In genomic region chr18:35106845-35107148, GRCh38 we compare ENCODE assay signal across 23 cellular contexts.
A peak's percentile ranks its signal among the peaks of the same experiment; 100 is the strongest.
DNase-seq lines count a peak whose midpoint lies in the region; ATAC-seq and TF ChIP-seq lines count a peak whose summit lies in the region.
"Had no signal": no experiment of that assay in that cellular context is flagged by ENCODE, and none has a peak within 500 bp of the region (broad histone marks: within the 10 kb centered on the region; RNA-seq: fewer than 3 reads in every experiment).

No MANE protein-coding gene starts in this region.

- H3K9ac ChIP-seq in PC-3 (ENCODE audit: low read length) (no peak overlapping the region), neural cell (ENCODE audit: low read length) (no peak overlapping the region)

- TF ChIP-seq RAD21 in neural cell (conservative IDR thresholded peaks at IDR 0.05): no peak

- H3K4me1 Mint-ChIP-seq in activated T-cell treated with anti-CD3 and anti-CD28 coated beads, Interleukin-2, amount 50 U/mL, for 4 hours (ENCODE audit: low read depth): peaks cover 63% of the 10 kb centered on the region
- H3K4me1 Mint-ChIP-seq in brain: peaks cover 37% of the 10 kb centered on the region
- H3K4me1 Mint-ChIP-seq: neural crest cell had no signal

- intact Hi-C loops in PC-3 (cut with micrococcal nuclease): no loop called here
- intact Hi-C loops in sigmoid colon (cut with DNase I): no loop called here

- H3K9me3 Mint-ChIP-seq in activated T-cell treated with anti-CD3 and anti-CD28 coated beads, Interleukin-2, amount 50 U/mL, for 4 hours: no peaks in the 10 kb centered on the region
- peaks cover 5 to 38% (median 26%) of the 10 kb centered on the region in 5 experiments for H3K9me3 Mint-ChIP-seq in brain
- H3K9me3 Mint-ChIP-seq: dendritic cell treated with granulocyte-macrophage colony-stimulating factor and Interleukin-4, amounts not matched to agents 40 ng/mL and 50 ng/mL, for 4 days; IgD-negative memory B cell had no signal

- H3K9me2 ChIP-seq in PC-3 (replicated peaks; ENCODE audit: low read length) (no peaks in the 10 kb centered on the region), neural cell (ENCODE audit: insufficient read depth, low read length) (no peaks in the 10 kb centered on the region)

- H3K4me2 ChIP-seq in PC-3 (ENCODE audit: low read length) (no peak overlapping the region), neural cell (ENCODE audit: low read length) (peak overlapping the region; percentile 38)

- no peaks in the 10 kb centered on the region for H3K36me3 ChIP-seq in PC-3 (ENCODE audit: low read depth, low read length)
- H3K36me3 ChIP-seq in neural cell (ENCODE audit: insufficient read depth, low read length): no peaks in the 10 kb centered on the region
- peaks cover 0 to 9% (median 0%) of the 10 kb centered on the region in 4 donors for H3K36me3 ChIP-seq in sigmoid colon
- H3K36me3 ChIP-seq: WERI-Rb-1 had no signal

- ATAC-seq in activated T-cell treated with anti-CD3 and anti-CD28 coated beads, Interleukin-2, amount 50 U/mL, for 4 hours: peak; percentile 67 to 84
- ATAC-seq in PC-3 (peak; percentile 60), GM21619 (IDR thresholded peaks at IDR 0.05; ENCODE audit: unreplicated experiment) (no peak)
- ATAC-seq: left cardiac atrium had no signal

- H4K20me1 ChIP-seq in PC-3 (ENCODE audit: low read length) (no peaks in the 10 kb centered on the region), neural cell (ENCODE audit: insufficient read depth) (no peaks in the 10 kb centered on the region)

- no peak for DNase-seq in activated T-cell treated with anti-CD3 and anti-CD28 coated beads, Interleukin-2, amount 50 U/mL, for 4 hours
- DNase-seq in activated T-cell treated with anti-CD3 and anti-CD28 coated beads, Interleukin-2, amount 50 U/mL, for 1 hour: no peak
- DNase-seq in PC-3 (peak; percentile 12), NCI-H146 (lab: John Stamatoyannopoulos, UW) (no peak), sigmoid colon (no peak)
- DNase-seq: amniotic stem cell, C1 segment of cervical spinal cord, DMS153, GF-D8, H7, left cardiac atrium, NCI-H1417, NCI-H2171, NCI-H524 treated with DMSO at 0.1 percent for 48 hours, WERI-Rb-1 had no signal

- peaks cover 35% of the 10 kb centered on the region for H3K36me3 Mint-ChIP-seq in activated T-cell treated with anti-CD3 and anti-CD28 coated beads, Interleukin-2, amount 50 U/mL, for 4 hours (ENCODE audit: insufficient read depth)
- H3K36me3 Mint-ChIP-seq in brain: peaks cover 53% of the 10 kb centered on the region

- H3F3A ChIP-seq in PC-3 (ENCODE audit: low read length, unreplicated experiment) (no peaks in the 10 kb centered on the region), neural cell (ENCODE audit: insufficient read depth, low read length, poor library complexity, severe bottlenecking) (peaks cover 7% of the 10 kb centered on the region)

- H3K4me1 ChIP-seq in PC-3 (ENCODE audit: insufficient read depth, low read length): no peaks in the 10 kb centered on the region
- H3K4me1 ChIP-seq in sigmoid colon: no peaks in the 10 kb centered on the region
- H3K4me1 ChIP-seq: vagina had no signal

- TF ChIP-seq CTCF in PC-3 (conservative IDR thresholded peaks at IDR 0.05; ENCODE audit: low read depth, low read length) (no peak), brain (conservative IDR thresholded peaks at IDR 0.05) (no peak), neural cell (IDR thresholded peaks at IDR 0.05; ENCODE audit: poor library complexity, severe bottlenecking) (no peak), sigmoid colon (IDR thresholded peaks at IDR 0.05) (no peak)

- POLR2A ChIA-PET in PC-3 (lab: Charles Lee; ENCODE audit: unreplicated experiment): no interaction called here

- H3K27me3 Mint-ChIP-seq in activated T-cell treated with anti-CD3 and anti-CD28 coated beads, Interleukin-2, amount 50 U/mL, for 4 hours (ENCODE audit: low read depth): no peaks in the 10 kb centered on the region
- no peaks in the 10 kb centered on the region for H3K27me3 Mint-ChIP-seq in brain
- H3K27me3 Mint-ChIP-seq: dendritic cell treated with granulocyte-macrophage colony-stimulating factor and Interleukin-4, amounts not matched to agents 40 ng/mL and 50 ng/mL, for 4 days; IgD-negative memory B cell had no signal

- H2AFZ ChIP-seq in PC-3 (ENCODE audit: low read length) (no peak overlapping the region), neural cell (ENCODE audit: low read depth, low read length) (no peak overlapping the region)

- peak overlapping the region in 4 of 5 experiments; percentile 23 to 84 (median 79) for H3K27ac Mint-ChIP-seq in brain
- H3K27ac Mint-ChIP-seq: dendritic cell treated with granulocyte-macrophage colony-stimulating factor and Interleukin-4, amounts not matched to agents 40 ng/mL and 50 ng/mL, for 4 days; T-helper 2 cell treated with Interferon-gamma antibody and Interleukin-4, amounts not matched to agents 5 μg/mL and 100 μg/mL, for 36 hours had no signal

- 58 to 80% methylated on average over 2 of the region's 2 CpGs for WGBS in sigmoid colon, 2 donors

- no peak for TF ChIP-seq POLR2A in sigmoid colon (IDR thresholded peaks at IDR 0.05)

- H3K79me2 ChIP-seq in PC-3 (ENCODE audit: low read length): no peaks in the 10 kb centered on the region
- H3K79me2 ChIP-seq in neural cell (replicated peaks; ENCODE audit: insufficient read depth, low read length): peaks cover 19% of the 10 kb centered on the region

- TF ChIP-seq EP300 in neural cell (conservative IDR thresholded peaks at IDR 0.05; ENCODE audit: poor library complexity, severe bottlenecking): no peak
- no peak for TF ChIP-seq EP300 in sigmoid colon (IDR thresholded peaks at IDR 0.05)

- H3K27ac ChIP-seq in PC-3 (ENCODE audit: low read length): peak overlapping the region; percentile 71
- H3K27ac ChIP-seq in neural cell (ENCODE audit: low read length): peak overlapping the region; percentile 63
- no peak overlapping the region for H3K27ac ChIP-seq in sigmoid colon
- H3K27ac ChIP-seq: vagina, WERI-Rb-1 had no signal

- BruUV-seq in PC-3 (replicated peaks; lab: Mats Ljungman, UMichigan): no TSS peak

- H3K27me3 ChIP-seq in PC-3 (ENCODE audit: low read length): no peaks in the 10 kb centered on the region
- no peaks in the 10 kb centered on the region for H3K27me3 ChIP-seq in neural cell (ENCODE audit: insufficient read depth, low read depth, low read length)
- no peaks in the 10 kb centered on the region for H3K27me3 ChIP-seq in sigmoid colon
- H3K27me3 ChIP-seq: vagina had no signal

- H3K9me3 ChIP-seq in PC-3 (ENCODE audit: low read length) (no peaks in the 10 kb centered on the region), neural cell (ENCODE audit: low read length) (no peaks in the 10 kb centered on the region), sigmoid colon (no peaks in the 10 kb centered on the region)
- H3K9me3 ChIP-seq: vagina had no signal

- CTCF ChIA-PET in PC-3 (lab: Charles Lee): interaction anchor here (0.5 to 0.6 kb wide), 2 partner anchors 40 to 240 kb away, joined by 3 to 12 read pairs; no protein-coding TSS in a partner anchor

- H3K4me3 ChIP-seq in PC-3 (ENCODE audit: low read length) (no peak overlapping the region), neural cell (ENCODE audit: low read length) (peak overlapping the region; percentile 37), sigmoid colon (no peak overlapping the region)
- H3K4me3 ChIP-seq: vagina had no signal

- no peak overlapping the region for H3K4me3 Mint-ChIP-seq in activated T-cell treated with anti-CD3 and anti-CD28 coated beads, Interleukin-2, amount 50 U/mL, for 4 hours
- peak overlapping the region in 2 of 5 experiments; percentile 23 to 55 for H3K4me3 Mint-ChIP-seq in brain
- H3K4me3 Mint-ChIP-seq: dendritic cell treated with granulocyte-macrophage colony-stimulating factor and Interleukin-4, amounts not matched to agents 40 ng/mL and 50 ng/mL, for 4 days; neural crest cell; T-helper 2 cell treated with Interferon-gamma antibody and Interleukin-4, amounts not matched to agents 5 μg/mL and 100 μg/mL, for 36 hours had no signal

TF ChIP-seq in neural cell, 6 proteins besides CTCF, POLR2A, EP300 and RAD21:
- TF ChIP-seq REST (IDR thresholded peaks at IDR 0.05; ENCODE audit: borderline replicate concordance): no peak
- TF ChIP-seq EZH2 (IDR thresholded peaks at IDR 0.05; ENCODE audit: borderline replicate concordance, insufficient read depth, low read length, poor library complexity, severe bottlenecking): no peak
- TF ChIP-seq SMC3 (conservative IDR thresholded peaks at IDR 0.05; ENCODE audit: poor library complexity): no peak
- no peak for TF ChIP-seq MXI1 (conservative IDR thresholded peaks at IDR 0.05; ENCODE audit: poor library complexity, severe bottlenecking)
- no peak for TF ChIP-seq POLR2AphosphoS5 (IDR thresholded peaks at IDR 0.05)
- no peak for TF ChIP-seq TAF1 (IDR thresholded peaks at IDR 0.05; ENCODE audit: low read depth)

Comparison
In these comparisons a context has a peak if more than half of its experiments do, and no peak if none do; other contexts are left out.
1. H3K27ac ChIP-seq: peak in PC-3 (single experiment) and neural cell (single experiment); none in sigmoid colon (0 of 4).